Comparison of ENCODE assay signal across 1 cellular context in genomic region chr11:31828217-31828616, GRCh38.
A peak's percentile ranks its signal among the peaks of the same experiment; 100 is the strongest.
TF ChIP-seq lines count a peak whose summit lies in the region.

No MANE protein-coding gene starts in this region.

TF ChIP-seq in HepG2, 621 proteins besides CTCF, POLR2A, EP300 and RAD21:
- TF ChIP-seq CBX2 (IDR thresholded peaks at IDR 0.05; ENCODE audit: low read depth, low read length) (0 out of 2 replicates have a peak, but pooled peaks have one; percentile 45), CBX2 (CRISPR knock-in tag; IDR thresholded peaks at IDR 0.05; ENCODE audit: low read depth) (no peak), NFYC (CRISPR knock-in tag; IDR thresholded peaks at IDR 0.05) (no peak)
TF ChIP-seq in HepG2: peak in this region for 1.
